19 cellular contexts compared by ENCODE assay signal in genomic region chr17:82704886-82705285, GRCh38.
"Had no signal": no experiment of that assay in that cellular context is flagged by ENCODE, and none has a peak within 500 bp of the region (broad histone marks: within the 10 kb centered on the region; RNA-seq: fewer than 3 reads in every experiment).

No MANE protein-coding gene starts in this region.

- H3K9me3 ChIP-seq: esophagus squamous epithelium, gastroesophageal sphincter, left ventricle myocardium inferior, neutrophil, sigmoid colon, thoracic aorta had no signal

- H3K27ac ChIP-seq: esophagus squamous epithelium, gastroesophageal sphincter, left ventricle myocardium inferior, neutrophil, sigmoid colon, skin epidermis, thoracic aorta had no signal

- DNase-seq: esophagus squamous epithelium; foreskin fibroblast; glutamatergic neuron; left ventricle myocardium inferior; mesenchymal stem cell; midbrain; naive B cell; posterior cingulate gyrus; sigmoid colon; stimulated activated CD4-positive, alpha-beta T cell treated with anti-CD3 and anti-CD28 coated beads, Interleukin-2, amount 100 ng/mL, for 24 hours; stimulated activated CD4-positive, alpha-beta T cell treated with anti-CD3 and anti-CD28 coated beads, Interleukin-4, amount 100 ng/mL, for 4 hours; stimulated activated naive B cell treated with anti-CD40 and anti-IgM and Interleukin-4, amounts not matched to agents 10 μg/mL and 1 μg/mL and 100 μg/mL, for 72 hours; stimulated activated naive CD8-positive, alpha-beta T cell treated with anti-CD3 and anti-CD28 coated beads, Interleukin-15, amount 100 ng/mL, for 72 hours; trophoblast cell had no signal

- H3K27me3 ChIP-seq: esophagus squamous epithelium, gastroesophageal sphincter, sigmoid colon had no signal

- H3K4me1 ChIP-seq: left ventricle myocardium inferior, sigmoid colon had no signal

- ATAC-seq: gastroesophageal sphincter; stimulated activated naive B cell treated with anti-CD40 and anti-IgM and Interleukin-4, amounts not matched to agents 10 μg/mL and 1 μg/mL and 100 μg/mL, for 72 hours; stimulated activated naive CD8-positive, alpha-beta T cell treated with anti-CD3 and anti-CD28 coated beads, Interleukin-15, amount 100 ng/mL, for 72 hours had no signal

- H3K4me3 ChIP-seq: esophagus squamous epithelium, gastroesophageal sphincter, left ventricle myocardium inferior, lung, sigmoid colon, skin epidermis, thoracic aorta had no signal

- H3K36me3 ChIP-seq: esophagus squamous epithelium, gastroesophageal sphincter, left ventricle myocardium inferior, neutrophil, sigmoid colon, thoracic aorta had no signal
